ENCODE assay signal across 8 cellular contexts in the genomic region with DNA sequence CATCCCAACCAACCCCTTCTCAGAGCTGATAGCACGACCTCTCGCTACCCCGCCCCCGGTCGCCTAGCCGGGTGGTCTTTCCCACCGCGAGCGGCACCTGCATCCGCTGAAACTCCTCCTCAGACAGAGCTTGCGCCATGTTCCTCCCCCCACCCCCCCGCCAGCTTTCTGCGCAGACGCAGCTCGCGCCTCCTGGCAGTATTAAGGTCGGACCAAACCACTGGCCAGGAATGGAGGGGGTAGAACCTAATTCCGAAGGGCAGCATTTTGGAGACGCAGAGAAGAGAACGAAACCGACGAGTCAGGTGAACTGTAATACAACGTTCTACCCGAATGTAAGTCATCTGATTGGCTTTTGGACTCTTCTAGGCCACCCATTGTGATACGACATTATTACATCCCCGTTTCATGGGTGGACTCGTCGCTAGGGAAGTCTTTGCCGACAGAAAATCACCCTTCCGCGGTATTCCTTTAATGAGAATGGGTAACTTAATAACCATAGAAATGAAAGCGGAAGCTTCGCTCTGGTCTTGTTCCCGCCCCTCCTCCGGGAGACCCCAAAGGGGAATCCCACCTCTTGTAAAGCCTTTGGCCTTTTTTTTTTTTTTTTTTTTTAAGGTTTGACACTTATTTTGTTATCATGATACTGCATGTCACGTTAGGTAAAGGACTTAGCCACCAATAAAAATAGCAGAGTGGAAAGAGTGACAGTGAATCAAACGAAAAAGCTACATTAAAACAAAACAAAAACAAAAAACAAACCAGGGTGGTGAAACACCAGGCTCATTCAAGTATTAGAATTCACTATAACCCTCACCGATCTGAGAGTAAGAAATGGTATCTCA. TPM values are rescaled to one million over a fixed set of nuclear protein-coding genes. Genes with fewer than 3 reads are reported as not detected.
DNase-seq lines count a peak whose midpoint lies in the region; ATAC-seq, FAIRE-seq and TF ChIP-seq lines count a peak whose summit lies in the region.

A gene with protein sequence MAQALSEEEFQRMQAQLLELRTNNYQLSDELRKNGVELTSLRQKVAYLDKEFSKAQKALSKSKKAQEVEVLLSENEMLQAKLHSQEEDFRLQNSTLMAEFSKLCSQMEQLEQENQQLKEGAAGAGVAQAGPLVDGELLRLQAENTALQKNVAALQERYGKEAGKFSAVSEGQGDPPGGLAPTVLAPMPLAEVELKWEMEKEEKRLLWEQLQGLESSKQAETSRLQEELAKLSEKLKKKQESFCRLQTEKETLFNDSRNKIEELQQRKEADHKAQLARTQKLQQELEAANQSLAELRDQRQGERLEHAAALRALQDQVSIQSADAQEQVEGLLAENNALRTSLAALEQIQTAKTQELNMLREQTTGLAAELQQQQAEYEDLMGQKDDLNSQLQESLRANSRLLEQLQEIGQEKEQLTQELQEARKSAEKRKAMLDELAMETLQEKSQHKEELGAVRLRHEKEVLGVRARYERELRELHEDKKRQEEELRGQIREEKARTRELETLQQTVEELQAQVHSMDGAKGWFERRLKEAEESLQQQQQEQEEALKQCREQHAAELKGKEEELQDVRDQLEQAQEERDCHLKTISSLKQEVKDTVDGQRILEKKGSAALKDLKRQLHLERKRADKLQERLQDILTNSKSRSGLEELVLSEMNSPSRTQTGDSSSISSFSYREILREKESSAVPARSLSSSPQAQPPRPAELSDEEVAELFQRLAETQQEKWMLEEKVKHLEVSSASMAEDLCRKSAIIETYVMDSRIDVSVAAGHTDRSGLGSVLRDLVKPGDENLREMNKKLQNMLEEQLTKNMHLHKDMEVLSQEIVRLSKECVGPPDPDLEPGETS (minus strand): TSS at position 174 of the 845 bp plus-strand sequence. CDS start 35 bp downstream, at position 139.

- intact Hi-C loops in A673 (cut with micrococcal nuclease; ENCODE audit: unreplicated experiment) = no loop called here

- H3K27ac Mint-ChIP-seq in immature natural killer cell = peak within 1 kb of the TSS; percentile 89 to 99 (median 99)

- no peak for FAIRE-seq in bronchial epithelial cell (lab: Jason Lieb, UNC)

- ATAC-seq in GM18867 (IDR thresholded peaks at IDR 0.05; ENCODE audit: unreplicated experiment) (peak; percentile 76), HG03108 (IDR thresholded peaks at IDR 0.05; ENCODE audit: unreplicated experiment) (peak; percentile 75)

- H3K36me3 ChIP-seq in A673 (ENCODE audit: insufficient read depth, low read length, poor library complexity, severe bottlenecking) = peaks cover 12% of the 10 kb centered on the region
- H3K36me3 ChIP-seq in bronchial epithelial cell (ENCODE audit: control insufficient read depth, insufficient read depth, low read length) = peaks cover 6% of the 10 kb centered on the region

- H3K27me3 Mint-ChIP-seq in immature natural killer cell (ENCODE audit: low read depth in 3 of 3) = peaks cover 14 to 24% (median 14%) of the 10 kb centered on the region in 3 donors

- TF ChIP-seq CTCF in A673 (conservative IDR thresholded peaks at IDR 0.05; ENCODE audit: low read depth, low read length) = no peak
- no peak for TF ChIP-seq CTCF in WI38 (IDR thresholded peaks at IDR 0.05; ENCODE audit: low read depth, low read length)
- TF ChIP-seq CTCF in bronchial epithelial cell (IDR thresholded peaks at IDR 0.05; ENCODE audit: insufficient read depth, low read length, severe bottlenecking) = no peak

- H3K27me3 ChIP-seq in A673 (replicated peaks; ENCODE audit: insufficient read depth, low read depth, low read length, poor library complexity) (no peaks in the 10 kb centered on the region), bronchial epithelial cell (ENCODE audit: control insufficient read depth, insufficient read depth, low read length) (no peaks in the 10 kb centered on the region)

- CTCF ChIA-PET in A673 (lab: Charles Lee) = interaction anchor here (0.7 kb wide), 2 partner anchors 154 to 188 kb away, joined by 5 to 9 read pairs; no protein-coding TSS in a partner anchor

- DNase-seq in A673 (ENCODE audit: low spot score) = peak; percentile 90
- DNase-seq in NCI-H2227 treated with DMSO at 0.1 percent for 48 hours (lab: John Stamatoyannopoulos, UW) = peak; percentile 96
- peak; percentile 60 for DNase-seq in bronchial epithelial cell (ENCODE audit: low read depth)
- peak; percentile 84 to 90 (median 87) for DNase-seq in immature natural killer cell
- peak; percentile 61 for DNase-seq in smooth muscle cell of the brain vasculature (ENCODE audit: low read depth, low spot score)

- H3K4me1 ChIP-seq in A673 (ENCODE audit: insufficient read depth, low read length, poor library complexity, severe bottlenecking) = no peaks in the 10 kb centered on the region

- POLR2A ChIA-PET in A673 (lab: Charles Lee; ENCODE audit: low non-redundant PET) = no interaction called here

- no peaks in the 10 kb centered on the region for H3K9me3 Mint-ChIP-seq in immature natural killer cell

- peak within 1 kb of the TSS; percentile 98 for H3K27ac ChIP-seq in A673 (ENCODE audit: low read depth, low read length, poor library complexity, severe bottlenecking)

- peaks cover 15 to 25% of the 10 kb centered on the region in 2 donors for H3K4me1 Mint-ChIP-seq in immature natural killer cell

- H3K36me3 Mint-ChIP-seq in immature natural killer cell = peaks cover 0 to 7% (median 0%) of the 10 kb centered on the region in 3 donors

- H3K9me3 ChIP-seq in A673 (ENCODE audit: low read depth, low read length, poor library complexity, severe bottlenecking) = no peaks in the 10 kb centered on the region

- BruUV-seq in A673 (replicated peaks; lab: Mats Ljungman, UMichigan) = TSS peak; percentile 91

- H3K4me3 ChIP-seq in A673 (ENCODE audit: low read depth, low read length, poor library complexity, severe bottlenecking) = peak within 1 kb of the TSS; percentile 66
- H3K4me3 ChIP-seq in WI38 (ENCODE audit: low read depth, low read length) = peak within 1 kb of the TSS; percentile 79
- H3K4me3 ChIP-seq in bronchial epithelial cell (ENCODE audit: low read depth, low read length) = peak within 1 kb of the TSS; percentile 72

- H3K4me3 Mint-ChIP-seq in immature natural killer cell = peak within 1 kb of the TSS; percentile 95 to 98 (median 97)

RNA-seq across cellular contexts. Expression of the gene that starts here (rescaled TPM):
- total RNA-seq in A673 (2021) = 64.0 and 65.6 TPM in 2 replicates
- 24.5 and 35.8 TPM in 2 replicates for total RNA-seq in bronchial epithelial cell
- polyA plus RNA-seq in immature natural killer cell = 10 to 100 TPM in 1 of 3 donors, 1 to 10 TPM in 1, under 1 TPM in 1; 0.62 to 19.8 (median 7.7) TPM

Comparison
In these comparisons a context has a peak if more than half of its experiments do, and no peak if none do; other contexts are left out.
1. Peak in every context shown above with its lines: DNase-seq, ATAC-seq, H3K4me3 ChIP-seq and H3K27ac ChIP-seq.